34 cellular contexts compared by ENCODE assay signal in genomic region chr9:87443006-87443405, GRCh38.
"Had no signal": no experiment of that assay in that cellular context is flagged by ENCODE, and none has a peak within 500 bp of the region (broad histone marks: within the 10 kb centered on the region; RNA-seq: fewer than 3 reads in every experiment).

No MANE protein-coding gene starts in this region.

- DNase-seq: Karpas-422, Kasumi-1, MG63, MM.1S, MV-4-11, NCI-H1048, NCI-H1092, NCI-H1105, NCI-H1105 treated with DMSO at 0.1 percent for 48 hours, NCI-H1417, NCI-H1417 treated with DMSO at 0.1 percent for 48 hours, NCI-H1436, NCI-H1436 treated with DMSO at 0.1 percent for 48 hours, NCI-H146, NCI-H1694, NCI-H1694 treated with DMSO at 0.1 percent for 48 hours, NCI-H187, NCI-H187 treated with DMSO at 0.1 percent for 48 hours, NCI-H1930, NCI-H2029, NCI-H2029 treated with DMSO at 0.1 percent for 48 hours, NCI-H2081, NCI-H2081 treated with DMSO at 0.1 percent for 48 hours, NCI-H2107, NCI-H2171, NCI-H2171 treated with DMSO at 0.1 percent for 48 hours, NCI-H2227 treated with DMSO at 0.1 percent for 48 hours, NCI-H226, NCI-H345, NCI-H446, NCI-H446 treated with DMSO at 0.1 percent for 48 hours, NCI-H510A, NCI-H510A treated with DMSO at 0.1 percent for 48 hours, NCI-H524 had no signal
